In genomic region chr16:67431077-67431804, GRCh38 we compare ENCODE assay signal across 7 cellular contexts. TPM values are rescaled to one million over a fixed set of nuclear protein-coding genes. Genes with fewer than 3 reads are reported as not detected.
A peak's percentile ranks its signal among the peaks of the same experiment; 100 is the strongest.
DNase-seq lines count a peak whose midpoint lies in the region; ATAC-seq and TF ChIP-seq lines count a peak whose summit lies in the region.

Gene HSD11B2 (plus strand): TSS chr16:67431121. CDS start chr16:67431249, 128 bp downstream.

- H3K9me3 Mint-ChIP-seq in naive thymus-derived CD8-positive, alpha-beta T cell = no peaks in the 10 kb centered on the region

- DNase-seq in ELF-1 (ENCODE audit: low read depth, low spot score) (peak; percentile 29), M059J (ENCODE audit: low read depth) (peak; percentile 71), fibroblast of mammary gland (ENCODE audit: low read depth) (no peak), SKM-1 treated with dmso at 0.1 percent for 144 hours (lab: John Stamatoyannopoulos, UW; ENCODE audit: unreplicated experiment) (no peak)
- peak; percentile 49 for DNase-seq in activated T-cell treated with anti-CD3 and anti-CD28 coated beads, Interleukin-2, amount 50 U/mL, for 1 hour
- peak in 2 of 10 donors; percentile 18 for DNase-seq in naive thymus-derived CD8-positive, alpha-beta T cell

- H3K27me3 Mint-ChIP-seq in naive thymus-derived CD8-positive, alpha-beta T cell = peaks cover 13 to 44% (median 31%) of the 10 kb centered on the region in 5 donors

- H3K4me1 Mint-ChIP-seq in naive thymus-derived CD8-positive, alpha-beta T cell = peaks cover 9 to 16% (median 12%) of the 10 kb centered on the region in 4 donors

- ATAC-seq in naive thymus-derived CD8-positive, alpha-beta T cell = peak; percentile 44 to 62
- ATAC-seq in HG03342 (IDR thresholded peaks at IDR 0.05; ENCODE audit: unreplicated experiment) = no peak

- POLR2A ChIA-PET in naive thymus-derived CD8-positive, alpha-beta T cell (lab: Charles Lee) = no interaction called here

- peak within 1 kb of the TSS; percentile 71 to 88 (median 82) for H3K4me3 Mint-ChIP-seq in naive thymus-derived CD8-positive, alpha-beta T cell

- TF ChIP-seq CTCF in fibroblast of mammary gland (conservative IDR thresholded peaks at IDR 0.05; ENCODE audit: control insufficient read depth, insufficient read depth, low read depth, low read length) = no peak

- H3K4me3 ChIP-seq in fibroblast of mammary gland (ENCODE audit: control insufficient read depth, low read depth, low read length) = peak within 1 kb of the TSS; percentile 7

- H3K36me3 Mint-ChIP-seq in naive thymus-derived CD8-positive, alpha-beta T cell = no peaks in the 10 kb centered on the region

- no peak within 1 kb of the TSS for H3K27ac Mint-ChIP-seq in naive thymus-derived CD8-positive, alpha-beta T cell

RNA-seq across cellular contexts. Expression of gene HSD11B2, which starts in this region (rescaled TPM):
- total RNA-seq in M059J (2014; rRNA removed; shearing (Covaris generic)) = 0.25 and 0.30 TPM in 2 replicates
- total RNA-seq in naive thymus-derived CD8-positive, alpha-beta T cell = not detected
- not detected for polyA plus RNA-seq in naive thymus-derived CD8-positive, alpha-beta T cell

Comparison
In these comparisons a context has a peak if more than half of its experiments do, and no peak if none do; other contexts are left out.
1. Peak in DNase-seq in M059J; RNA of the gene not detected or under 1 TPM.
2. Peak in ATAC-seq in naive thymus-derived CD8-positive, alpha-beta T cell; RNA of the gene not detected or under 1 TPM.
3. DNase-seq: peak in ELF-1 (single experiment) and activated T-cell treated with anti-CD3 and anti-CD28 coated beads, Interleukin-2, amount 50 U/mL, for 1 hour (single experiment); none in fibroblast of mammary gland (single experiment) and SKM-1 treated with dmso at 0.1 percent for 144 hours (single experiment).